In the genomic region with DNA sequence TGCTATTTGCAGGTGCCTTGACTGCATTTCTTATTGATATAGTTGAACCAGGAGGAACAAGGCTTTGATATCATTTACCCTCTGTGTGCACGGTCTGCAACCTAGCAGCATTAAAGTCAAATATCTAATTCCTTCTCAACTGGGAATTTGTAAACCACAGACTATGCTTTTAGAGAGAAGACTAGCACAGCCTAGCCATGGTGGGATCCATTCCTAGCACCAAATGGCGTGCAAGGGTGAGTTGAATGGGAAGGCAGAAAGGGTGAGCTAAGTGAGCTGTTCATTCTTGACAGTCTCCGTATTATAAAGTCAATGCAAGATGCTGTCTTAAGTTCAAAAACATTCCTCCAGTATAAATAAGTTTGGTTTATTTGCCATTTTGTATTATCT, we compare ENCODE assay signal across 13 cellular contexts. TPM values are rescaled to one million over a fixed set of nuclear protein-coding genes. Genes with fewer than 3 reads are reported as not detected.
A peak's percentile ranks its signal among the peaks of the same experiment; 100 is the strongest.
DNase-seq lines count a peak whose midpoint lies in the region; ATAC-seq, FAIRE-seq and TF ChIP-seq lines count a peak whose summit lies in the region.
"Had no signal": no experiment of that assay in that cellular context is flagged by ENCODE, and none has a peak within 500 bp of the region (broad histone marks: within the 10 kb centered on the region; RNA-seq: fewer than 3 reads in every experiment).

No MANE protein-coding gene starts in this region.

- TF ChIP-seq CTCF in PC-3 (conservative IDR thresholded peaks at IDR 0.05; ENCODE audit: low read depth, low read length): no peak
- no peak for TF ChIP-seq CTCF in astrocyte (IDR thresholded peaks at IDR 0.05; ENCODE audit: insufficient read depth, low read depth, low read length)
- TF ChIP-seq CTCF in foreskin keratinocyte (conservative IDR thresholded peaks at IDR 0.05): no peak
- no peak for TF ChIP-seq CTCF in endodermal cell (conservative IDR thresholded peaks at IDR 0.05)
- no peak for TF ChIP-seq CTCF in GM13976 (IDR thresholded peaks at IDR 0.05; ENCODE audit: borderline replicate concordance, control extremely low read depth, extremely low read depth, insufficient read depth, missing control alignments)

- H3K4me1 ChIP-seq in PC-3 (ENCODE audit: insufficient read depth, low read length) (peaks cover 71% of the 10 kb centered on the region), astrocyte (ENCODE audit: insufficient read depth, low read length) (peaks cover 19% of the 10 kb centered on the region), foreskin keratinocyte (peaks cover 25% of the 10 kb centered on the region), endodermal cell (ENCODE audit: control insufficient read depth, insufficient read depth, low read length) (no peaks in the 10 kb centered on the region)
- H3K4me1 ChIP-seq: BLaER1 had no signal

- H3F3A ChIP-seq in PC-3 (ENCODE audit: low read length, unreplicated experiment): peaks cover 23% of the 10 kb centered on the region

- no TSS peak for BruUV-seq in PC-3 (replicated peaks; lab: Mats Ljungman, UMichigan)

- ATAC-seq in PC-3 (no peak), foreskin keratinocyte (no peak)

- H3K4me1 Mint-ChIP-seq in astrocyte (ENCODE audit: low read depth, unreplicated experiment): peaks cover 53% of the 10 kb centered on the region
- no peaks in the 10 kb centered on the region for H3K4me1 Mint-ChIP-seq in endodermal cell

- H3K4me3 Mint-ChIP-seq in astrocyte (ENCODE audit: unreplicated experiment) (peak overlapping the region; percentile 47), endodermal cell (no peak overlapping the region)
- H3K4me3 Mint-ChIP-seq: IgD-negative memory B cell had no signal

- no peaks in the 10 kb centered on the region for H4K20me1 ChIP-seq in PC-3 (ENCODE audit: low read length)
- no peaks in the 10 kb centered on the region for H4K20me1 ChIP-seq in astrocyte (ENCODE audit: insufficient read depth, low read length)
- H4K20me1 ChIP-seq: BLaER1 had no signal

- FAIRE-seq in astrocyte (lab: Jason Lieb, UNC): no peak
- FAIRE-seq: H54 had no signal

- H3K79me2 ChIP-seq in PC-3 (ENCODE audit: low read length) (peaks cover 49% of the 10 kb centered on the region), astrocyte (ENCODE audit: insufficient read depth, low read length) (peaks cover 22% of the 10 kb centered on the region)

- CTCF ChIA-PET in PC-3 (lab: Charles Lee): no interaction called here

- H3K27ac ChIP-seq in PC-3 (ENCODE audit: low read length) (no peak overlapping the region), astrocyte (ENCODE audit: low read depth, low read length) (no peak overlapping the region), foreskin keratinocyte (peak overlapping the region; percentile 18), substantia nigra (ENCODE audit: low read depth, low read length, poor library complexity, severe bottlenecking) (peak overlapping the region; percentile 61), endodermal cell (ENCODE audit: low read depth, low read length) (no peak overlapping the region)
- H3K27ac ChIP-seq: BLaER1 had no signal

- no peaks in the 10 kb centered on the region for H3K9me2 ChIP-seq in PC-3 (replicated peaks; ENCODE audit: low read length)

- H3K27me3 ChIP-seq in PC-3 (ENCODE audit: low read length) (no peaks in the 10 kb centered on the region), astrocyte (ENCODE audit: insufficient read depth, low read length) (no peaks in the 10 kb centered on the region), foreskin keratinocyte (no peaks in the 10 kb centered on the region), endodermal cell (ENCODE audit: control insufficient read depth, insufficient read depth, low read length, poor library complexity, severe bottlenecking) (peaks cover 55% of the 10 kb centered on the region)

- H3K9me3 Mint-ChIP-seq in astrocyte (ENCODE audit: unreplicated experiment): no peaks in the 10 kb centered on the region
- no peaks in the 10 kb centered on the region for H3K9me3 Mint-ChIP-seq in endodermal cell
- H3K9me3 Mint-ChIP-seq: IgD-negative memory B cell had no signal

- DNase-seq in PC-3 (no peak), astrocyte (ENCODE audit: low read depth) (no peak), foreskin keratinocyte (no peak), substantia nigra (lab: John Stamatoyannopoulos, UW) (peak in 1 of 49 donors; percentile 34), anterior cingulate cortex (lab: John Stamatoyannopoulos, UW) (no peak), endodermal cell (no peak), iPS-NIHi11 (ENCODE audit: low spot score) (no peak), GM13976 (ENCODE audit: low spot score) (no peak)
- DNase-seq: DMS53, GF-D8 had no signal

- WGBS in endodermal cell (ENCODE audit: insufficient coverage in 1 of 2, insufficient read length in 1 of 2), 2 experiments: 59 to 100% methylated on average over 2 to 3 of the region's 3 CpGs

- 0 out of 2 replicates have a peak overlapping the region, but pooled peaks have one; percentile 0 for H3K4me2 ChIP-seq in PC-3 (ENCODE audit: low read length)
- H3K4me2 ChIP-seq in astrocyte (ENCODE audit: low read length): no peak overlapping the region
- H3K4me2 ChIP-seq: BLaER1 had no signal

- in situ Hi-C loops in GM13976 (cut with MboI; ENCODE audit: low sequenced_read_pairs, unreplicated experiment): no loop called here

- no peaks in the 10 kb centered on the region for H3K9me3 ChIP-seq in PC-3 (ENCODE audit: low read length)
- no peaks in the 10 kb centered on the region for H3K9me3 ChIP-seq in astrocyte (ENCODE audit: insufficient read depth, low read depth, low read length)
- no peaks in the 10 kb centered on the region for H3K9me3 ChIP-seq in endodermal cell (ENCODE audit: control insufficient read depth, low read length)

- H2AFZ ChIP-seq in PC-3 (ENCODE audit: low read length): no peak overlapping the region
- H2AFZ ChIP-seq in astrocyte (ENCODE audit: low read depth, low read length): no peak overlapping the region

- H3K4me3 ChIP-seq in PC-3 (ENCODE audit: low read length): no peak overlapping the region
- H3K4me3 ChIP-seq in astrocyte (ENCODE audit: insufficient read depth, low read depth, low read length): no peak overlapping the region
- no peak overlapping the region for H3K4me3 ChIP-seq in endodermal cell (ENCODE audit: low read length)
- H3K4me3 ChIP-seq: BLaER1 had no signal

- H3K36me3 ChIP-seq in PC-3 (ENCODE audit: low read depth, low read length): no peaks in the 10 kb centered on the region
- H3K36me3 ChIP-seq in astrocyte (ENCODE audit: insufficient read depth, low read length): no peaks in the 10 kb centered on the region
- no peaks in the 10 kb centered on the region for H3K36me3 ChIP-seq in endodermal cell (ENCODE audit: control insufficient read depth, insufficient read depth, low read length)
- H3K36me3 ChIP-seq: BLaER1 had no signal

- intact Hi-C loops in PC-3 (cut with micrococcal nuclease): no loop called here

- POLR2A ChIA-PET in PC-3 (lab: Charles Lee; ENCODE audit: unreplicated experiment): interaction anchor here (0.6 to 0.7 kb wide), 3 partner anchors 41 to 208 kb away, joined by 3 to 6 read pairs (median 6); no protein-coding TSS in a partner anchor

- H3K27me3 Mint-ChIP-seq in astrocyte (ENCODE audit: low read depth, unreplicated experiment) (no peaks in the 10 kb centered on the region), endodermal cell (ENCODE audit: insufficient read depth) (peaks cover 39% of the 10 kb centered on the region)

- H3K9ac ChIP-seq in PC-3 (ENCODE audit: low read length): no peak overlapping the region
- H3K9ac ChIP-seq in astrocyte (ENCODE audit: low read length): no peak overlapping the region
- no peak overlapping the region for H3K9ac ChIP-seq in endodermal cell (ENCODE audit: extremely low read depth, low read length, poor library complexity, severe bottlenecking)
- H3K9ac ChIP-seq: BLaER1 had no signal

- peaks cover 1% of the 10 kb centered on the region for H3K36me3 Mint-ChIP-seq in astrocyte (ENCODE audit: low read depth, unreplicated experiment)
- no peaks in the 10 kb centered on the region for H3K36me3 Mint-ChIP-seq in endodermal cell (ENCODE audit: low read depth)
- H3K36me3 Mint-ChIP-seq: IgD-negative memory B cell had no signal

- H3K27ac Mint-ChIP-seq in astrocyte (ENCODE audit: unreplicated experiment) (no peak overlapping the region), endodermal cell (no peak overlapping the region)
- H3K27ac Mint-ChIP-seq: IgD-negative memory B cell had no signal

RNA-seq across cellular contexts. Expression of a gene that starts 2.9 kb away (rescaled TPM):
- total RNA-seq in PC-3 (2014; rRNA removed) (19.0 and 20.2 TPM in 2 replicates), astrocyte (8.9 and 11.0 TPM in 2 replicates), foreskin keratinocyte (6.0 and 8.1 TPM in 2 replicates), endodermal cell (under 1 TPM in 1 of 2 donors, not detected in 1; 0.31 TPM)
- 2.8 and 3.6 TPM in 2 replicates for polyA plus RNA-seq in foreskin keratinocyte
- polyA plus RNA-seq in endodermal cell (2013, experiment 1 of 2): 0.21 TPM
- 0.21 TPM for polyA plus RNA-seq in endodermal cell (2013, experiment 2 of 2)
- polyA plus RNA-seq: IgD-negative memory B cell had no signal

Comparison
In these comparisons a context has a peak if more than half of its experiments do, and no peak if none do; other contexts are left out.
1. H3K27ac ChIP-seq: peak in foreskin keratinocyte (single experiment) and substantia nigra (single experiment); none in PC-3 (single experiment), astrocyte (single experiment) and endodermal cell (single experiment).